In genomic region chr15:94107652-94108051, GRCh38 we compare ENCODE assay signal across 30 cellular contexts.
"Had no signal": no experiment of that assay in that cellular context is flagged by ENCODE, and none has a peak within 500 bp of the region (broad histone marks: within the 10 kb centered on the region; RNA-seq: fewer than 3 reads in every experiment).

No MANE protein-coding gene starts in this region.

- ATAC-seq: activated CD4-positive, alpha-beta T cell treated with anti-CD3 and anti-CD28 coated beads for 36 hours; activated CD8-positive, alpha-beta memory T cell treated with anti-CD3 and anti-CD28 coated beads, Interleukin-2, amount 10 ng/mL, durations not matched to agents 7 days and 5 days; activated CD8-positive, alpha-beta T cell treated with anti-CD3 and anti-CD28 coated beads, Interleukin-2, amount 10 ng/mL, durations not matched to agents 7 days and 5 days; activated naive CD8-positive, alpha-beta T cell treated with anti-CD3 and anti-CD28 coated beads, Interleukin-2, amount 50 U/mL, for 24 hours; body of pancreas; effector memory CD8-positive, alpha-beta T cell; foreskin keratinocyte; gastrocnemius medialis; heart left ventricle had no signal

- H3K27ac ChIP-seq: adrenal gland, body of pancreas, esophagus muscularis mucosa, foreskin keratinocyte, gastrocnemius medialis, heart left ventricle had no signal

- H3K4me3 ChIP-seq: adrenal gland, body of pancreas, esophagus muscularis mucosa, gastrocnemius medialis, heart left ventricle had no signal

- H3K36me3 ChIP-seq: adrenal gland, esophagus muscularis mucosa, gastrocnemius medialis, heart left ventricle had no signal

- DNase-seq: activated CD4-positive, alpha-beta memory T cell treated with anti-CD3 and anti-CD28 coated beads for 36 hours; activated CD4-positive, alpha-beta T cell treated with anti-CD3 and anti-CD28 coated beads for 36 hours; activated CD4-positive, alpha-beta T cell treated with anti-CD3 and anti-CD28 coated beads, Interleukin-2, amount 10 ng/mL, durations not matched to agents 24 days and 14 days; activated CD4-positive, CD25-positive, alpha-beta regulatory T cell; activated CD4-positive, CD25-positive, alpha-beta regulatory T cell treated with anti-CD3 and anti-CD28 coated beads, Interleukin-2, amount 50 U/mL, for 72 hours; activated CD8-positive, alpha-beta memory T cell treated with anti-CD3 and anti-CD28 coated beads, Interleukin-2, amount 10 ng/mL, durations not matched to agents 7 days and 5 days; activated CD8-positive, alpha-beta memory T cell treated with anti-CD3 and anti-CD28 coated beads, Interleukin-2, amount 50 U/mL, for 4 hours; activated CD8-positive, alpha-beta T cell treated with anti-CD3 and anti-CD28 coated beads, Interleukin-2, amount 10 ng/mL, durations not matched to agents 7 days and 5 days; activated effector memory CD4-positive, alpha-beta T cell treated with anti-CD3 and anti-CD28 coated beads, Interleukin-2, amount 50 U/mL, for 16 hours; activated naive CD4-positive, alpha-beta T cell treated with anti-CD3 and anti-CD28 coated beads for 36 hours; activated naive CD8-positive, alpha-beta T cell treated with anti-CD3 and anti-CD28 coated beads for 36 hours; activated naive CD8-positive, alpha-beta T cell treated with anti-CD3 and anti-CD28 coated beads, Interleukin-2, amount 50 U/mL, for 24 hours; activated T-cell treated with anti-CD3 and anti-CD28 coated beads, Interleukin-2, amount 50 U/mL, for 1 hour; activated T-cell treated with anti-CD3 and anti-CD28 coated beads, Interleukin-2, amount 50 U/mL, for 48 hours; adrenal gland; amygdala; aorta; body of pancreas; caudate nucleus; cortex of kidney; dermis blood vessel endothelial cell; effector CD4-positive, alpha-beta T cell; effector memory CD8-positive, alpha-beta T cell; erythroblast; foreskin keratinocyte; gastrocnemius medialis; glutamatergic neuron; heart left ventricle; T-helper 2 cell had no signal

- H3K27me3 ChIP-seq: body of pancreas, esophagus muscularis mucosa, gastrocnemius medialis had no signal

- H3K4me1 ChIP-seq: adrenal gland, body of pancreas, foreskin keratinocyte, gastrocnemius medialis, heart left ventricle had no signal
